In genomic region chr17:48563867-48564199, GRCh38 we compare ENCODE assay signal across 14 cellular contexts. TPM values are rescaled to one million over a fixed set of nuclear protein-coding genes. Genes with fewer than 3 reads are reported as not detected.
DNase-seq lines count a peak whose midpoint lies in the region; ATAC-seq and TF ChIP-seq lines count a peak whose summit lies in the region.
"Had no signal": no experiment of that assay in that cellular context is flagged by ENCODE, and none has a peak within 500 bp of the region (broad histone marks: within the 10 kb centered on the region; RNA-seq: fewer than 3 reads in every experiment).

No MANE protein-coding gene starts in this region.

- TF ChIP-seq CTCF in CD8-positive, alpha-beta T cell (IDR thresholded peaks at IDR 0.05) = no peak
- no peak for TF ChIP-seq CTCF in WTC11 (IDR thresholded peaks at IDR 0.05)
- no peak for TF ChIP-seq CTCF in gastrocnemius medialis (IDR thresholded peaks at IDR 0.05 in 4 of 5, conservative IDR thresholded peaks at IDR 0.05 in 1 of 5)

- intact Hi-C loops in CD8-positive, alpha-beta T cell (cut with DNase I, micrococcal nuclease) = no loop called here
- intact Hi-C loops in right cardiac atrium (cut with DNase I) (no loop called here), gastrocnemius medialis (cut with DNase I; ENCODE audit: low total_unique reads) (no loop called here)

- in situ Hi-C loops in gastrocnemius medialis (cut with MboI; ENCODE audit: low sequenced_read_pairs in 4 of 4) = no loop called here

- ATAC-seq in CD8-positive, alpha-beta T cell = no peak
- no peak for ATAC-seq in WTC11
- no peak for ATAC-seq in right cardiac atrium
- ATAC-seq in gastrocnemius medialis = no peak
- ATAC-seq in GM18868 (IDR thresholded peaks at IDR 0.05; ENCODE audit: unreplicated experiment) = no peak

- no peaks in the 10 kb centered on the region for H3K36me3 Mint-ChIP-seq in CD8-positive, alpha-beta T cell
- H3K36me3 Mint-ChIP-seq in WTC11 = no peaks in the 10 kb centered on the region

- H3K36me3 ChIP-seq in CD8-positive, alpha-beta T cell (ENCODE audit: insufficient read depth, low read length) = no peaks in the 10 kb centered on the region
- no peaks in the 10 kb centered on the region for H3K36me3 ChIP-seq in gastrocnemius medialis

- peaks cover 3% of the 10 kb centered on the region for H3K27me3 ChIP-seq in CD8-positive, alpha-beta T cell (ENCODE audit: insufficient read depth, low read length)
- H3K27me3 ChIP-seq in right cardiac atrium (ENCODE audit: control insufficient read depth, insufficient read depth) (no peaks in the 10 kb centered on the region), gastrocnemius medialis (peaks cover 13 to 19% (median 13%) of the 10 kb centered on the region in 3 donors)

- no peak for TF ChIP-seq POLR2A in gastrocnemius medialis (IDR thresholded peaks at IDR 0.05)

- CTCF ChIA-PET in CD8-positive, alpha-beta T cell (lab: Charles Lee) = interaction anchor here (1.0 kb wide), 2 partner anchors 11 to 55 kb away, joined by 3 read pairs; no protein-coding TSS in a partner anchor
- CTCF ChIA-PET in WTC11 (lab: Charles Lee) = interaction anchor here (0.7 to 2.3 kb wide), 7 partner anchors 17 to 73 kb away, joined by 3 to 8 read pairs (median 4); no protein-coding TSS in a partner anchor

- 22% methylated on average over 13 of the region's 13 CpGs for WGBS in right cardiac atrium

- no peak overlapping the region for H3K27ac ChIP-seq in CD8-positive, alpha-beta T cell (ENCODE audit: low read depth, low read length)
- no peak overlapping the region for H3K27ac ChIP-seq in right cardiac atrium (ENCODE audit: low read length)
- peak overlapping the region in 1 of 4 donors; percentile 64 for H3K27ac ChIP-seq in gastrocnemius medialis

- POLR2A ChIA-PET in CD8-positive, alpha-beta T cell (lab: Charles Lee) = no interaction called here
- POLR2A ChIA-PET in WTC11 (lab: Charles Lee) = interaction anchor here (0.8 kb wide), 1 partner anchor 9 kb away, joined by 3 read pairs; no protein-coding TSS in a partner anchor

- peaks cover 4% of the 10 kb centered on the region for H3K4me1 ChIP-seq in CD8-positive, alpha-beta T cell (ENCODE audit: insufficient read depth, low read length)
- peaks cover 6% of the 10 kb centered on the region for H3K4me1 ChIP-seq in right cardiac atrium (ENCODE audit: control insufficient read depth, insufficient read depth, low read length)
- H3K4me1 ChIP-seq in gastrocnemius medialis = no peaks in the 10 kb centered on the region

- H3K9me3 ChIP-seq in CD8-positive, alpha-beta T cell (ENCODE audit: low read length) = no peaks in the 10 kb centered on the region
- no peaks in the 10 kb centered on the region for H3K9me3 ChIP-seq in right cardiac atrium (ENCODE audit: control insufficient read depth, low read length)
- no peaks in the 10 kb centered on the region for H3K9me3 ChIP-seq in gastrocnemius medialis

- H3K4me1 Mint-ChIP-seq in CD8-positive, alpha-beta T cell (ENCODE audit: low read depth) = peaks cover 5% of the 10 kb centered on the region
- peaks cover 34% of the 10 kb centered on the region for H3K4me1 Mint-ChIP-seq in WTC11

- H3K27ac Mint-ChIP-seq in CD8-positive, alpha-beta T cell = no peak overlapping the region
- H3K27ac Mint-ChIP-seq in WTC11 = no peak overlapping the region
- H3K27ac Mint-ChIP-seq: activated B cell treated with CpG ODN at 0.5 μM for 24 hours, HFFc6 had no signal

- peaks cover 4% of the 10 kb centered on the region for H3K27me3 Mint-ChIP-seq in CD8-positive, alpha-beta T cell (ENCODE audit: low read depth)
- H3K27me3 Mint-ChIP-seq in WTC11 (ENCODE audit: low read depth) = peaks cover 53% of the 10 kb centered on the region; the same call in 1 of the 2 replicates

- H3K4me3 ChIP-seq in CD8-positive, alpha-beta T cell (ENCODE audit: low read depth, low read length) = no peak overlapping the region
- H3K4me3 ChIP-seq in right cardiac atrium (ENCODE audit: low read length) = peak overlapping the region; percentile 41
- H3K4me3 ChIP-seq in gastrocnemius medialis = peak overlapping the region in 3 of 4 donors; percentile 53 to 62 (median 58)

- H3K9me3 Mint-ChIP-seq in CD8-positive, alpha-beta T cell = no peaks in the 10 kb centered on the region
- H3K9me3 Mint-ChIP-seq in WTC11 = no peaks in the 10 kb centered on the region
- H3K9me3 Mint-ChIP-seq: activated B cell treated with CpG ODN at 0.5 μM for 24 hours, HFFc6 had no signal

- peak overlapping the region; percentile 8 for H3K4me3 Mint-ChIP-seq in CD8-positive, alpha-beta T cell
- H3K4me3 Mint-ChIP-seq in WTC11 = peak overlapping the region; percentile 39
- H3K4me3 Mint-ChIP-seq: activated B cell treated with CpG ODN at 0.5 μM for 24 hours, HFFc6 had no signal

- DNase-seq in CD8-positive, alpha-beta T cell = no peak
- no peak for DNase-seq in WTC11 (ENCODE audit: low spot score)
- DNase-seq in right cardiac atrium = no peak
- no peak for DNase-seq in gastrocnemius medialis
- DNase-seq in NCI-H82 treated with DMSO at 0.1 percent for 48 hours (lab: John Stamatoyannopoulos, UW; ENCODE audit: unreplicated experiment) = no peak
- DNase-seq in DMS79 (lab: John Stamatoyannopoulos, UW) = no peak
- no peak for DNase-seq in SW480 (ENCODE audit: low spot score)
- DNase-seq: activated B cell treated with CpG ODN at 0.5 μM for 24 hours, activated T-cell treated with anti-CD3 and anti-CD28 coated beads for 4 hours, HFFc6, KBM-7, NCI-H1694 had no signal

TF ChIP-seq in WTC11, 78 proteins besides CTCF, POLR2A, EP300 and RAD21 (continues in another document):
- TF ChIP-seq AFF4 (CRISPR knock-in tag; IDR thresholded peaks at IDR 0.05; ENCODE audit: borderline replicate concordance) (no peak), CBFB (CRISPR knock-in tag; IDR thresholded peaks at IDR 0.05; ENCODE audit: low read depth) (no peak), SP1 (CRISPR knock-in tag; conservative IDR thresholded peaks at IDR 0.05) (no peak), SMAD4 (CRISPR knock-in tag; IDR thresholded peaks at IDR 0.05) (no peak), E2F4 (CRISPR knock-in tag; IDR thresholded peaks at IDR 0.05; ENCODE audit: borderline replicate concordance, low read depth) (no peak), TCF7 (CRISPR knock-in tag; IDR thresholded peaks at IDR 0.05; ENCODE audit: low read depth) (no peak)

RNA-seq across cellular contexts. Expression of gene HOXB4, which starts 14.3 kb away (rescaled TPM):
- under 1 TPM; 0.57 to 0.64 TPM for total RNA-seq in CD8-positive, alpha-beta T cell
- total RNA-seq in WTC11 (2021) (0.04 TPM in 1 of 3 replicates, not detected in the others), right cardiac atrium (1 to 10 TPM in 1 of 4 donors, under 1 TPM in 3; 0.38 to 1.1 (median 0.52) TPM), gastrocnemius medialis (1 to 10 TPM in 1 of 4 donors, under 1 TPM in 3; 0.18 to 1.8 (median 0.51) TPM)
- polyA plus RNA-seq in right cardiac atrium = 1.1 TPM
- total RNA-seq: HFFc6 had no signal
- polyA plus RNA-seq: BJ had no signal

RNA-seq across cellular contexts. Expression of gene HOXB2, which starts 18.9 kb away (rescaled TPM):
- 10 to 100 TPM; 13.7 to 15.0 TPM for total RNA-seq in CD8-positive, alpha-beta T cell
- total RNA-seq in WTC11 (2021) = 1.3 to 3.7 TPM (median 2.0 TPM) in 3 replicates
- total RNA-seq in right cardiac atrium = 1 to 10 TPM; 2.4 to 9.9 (median 6.0) TPM
- 5.5 TPM for polyA plus RNA-seq in right cardiac atrium
- total RNA-seq in gastrocnemius medialis = 10 to 100 TPM in 2 of 4 donors, 1 to 10 TPM in 2; 4.1 to 22.1 (median 10.4) TPM
- total RNA-seq: HFFc6 had no signal

RNA-seq across cellular contexts. Expression of gene HOXB3, which starts 26.2 kb away (rescaled TPM):
- total RNA-seq in CD8-positive, alpha-beta T cell = 1 to 10 TPM; 2.3 to 3.2 TPM
- total RNA-seq in WTC11 (2021) = 0.09 to 0.30 TPM (median 0.11 TPM) in 3 replicates
- 1 to 10 TPM; 1.2 to 2.3 (median 2.2) TPM for total RNA-seq in right cardiac atrium
- 2.8 TPM for polyA plus RNA-seq in right cardiac atrium
- total RNA-seq in gastrocnemius medialis = 1 to 10 TPM; 1.3 to 5.5 (median 2.2) TPM
- total RNA-seq: HFFc6 had no signal
- polyA plus RNA-seq: BJ had no signal

RNA-seq across cellular contexts. Expression of gene HOXB5, which starts 29.7 kb away (rescaled TPM):
- total RNA-seq in CD8-positive, alpha-beta T cell = not detected
- total RNA-seq in WTC11 (2021) (not detected in 3 replicates), right cardiac atrium (under 1 TPM in 3 of 4 donors, not detected in 1; 0.12 to 0.37 (median 0.14) TPM), gastrocnemius medialis (not detected)
- 0.14 TPM for polyA plus RNA-seq in right cardiac atrium
- total RNA-seq: activated B cell treated with CpG ODN at 0.5 μM for 24 hours, HFFc6 had no signal
- polyA plus RNA-seq: BJ had no signal

RNA-seq across cellular contexts. Expression of gene HOXB1, which starts 33.0 kb away (rescaled TPM):
- not detected for total RNA-seq in CD8-positive, alpha-beta T cell
- total RNA-seq in WTC11 (2021) = 0.41 to 0.63 TPM (median 0.55 TPM) in 3 replicates
- total RNA-seq in right cardiac atrium = not detected
- polyA plus RNA-seq in right cardiac atrium = not detected
- not detected for total RNA-seq in gastrocnemius medialis
- total RNA-seq: activated B cell treated with CpG ODN at 0.5 μM for 24 hours, HFFc6 had no signal
- polyA plus RNA-seq: BJ had no signal
